ENCODE assay signal across 20 cellular contexts in genomic region chr14:61575751-61576150, GRCh38.
DNase-seq lines count a peak whose midpoint lies in the region; ATAC-seq, FAIRE-seq and TF ChIP-seq lines count a peak whose summit lies in the region.
"Had no signal": no experiment of that assay in that cellular context is flagged by ENCODE, and none has a peak within 500 bp of the region (broad histone marks: within the 10 kb centered on the region; RNA-seq: fewer than 3 reads in every experiment).

No MANE protein-coding gene starts in this region.

- H3K27me3 ChIP-seq in adipocyte (replicated peaks; ENCODE audit: control insufficient read depth, insufficient read depth, low read length) (no peaks in the 10 kb centered on the region), mesenchymal stem cell (ENCODE audit: control insufficient read depth in 1 of 2, insufficient read depth in 1 of 2, low read length in 2 of 2) (no peaks in the 10 kb centered on the region)
- H3K27me3 ChIP-seq: heart right ventricle had no signal

- no peak for FAIRE-seq in A549 (lab: Jason Lieb, UNC)
- FAIRE-seq: A204.1, endometrium, K562, TTC549 had no signal

- peaks cover 0 to 2% (median 0%) of the 10 kb centered on the region in 3 donors for H3K36me3 Mint-ChIP-seq in naive thymus-derived CD8-positive, alpha-beta T cell
- H3K36me3 Mint-ChIP-seq: activated naive CD8-positive, alpha-beta T cell treated with anti-CD3 and anti-CD28 coated beads for 36 hours had no signal

- H3K18ac ChIP-seq in mesenchymal stem cell (ENCODE audit: low read depth in 1 of 2, low read length in 2 of 2) = no peak overlapping the region

- H3K9me3 Mint-ChIP-seq in naive thymus-derived CD8-positive, alpha-beta T cell = no peaks in the 10 kb centered on the region
- H3K9me3 Mint-ChIP-seq: activated naive CD8-positive, alpha-beta T cell treated with anti-CD3 and anti-CD28 coated beads for 36 hours; activated T-helper 1 cell treated with anti-CD3 and anti-CD28 coated beads, Interleukin-12 subunit alpha, Interleukin-12 subunit beta, Interleukin-2, Interleukin-4 antibody, amounts not matched to agents 30 ng/mL and 10 ng/mL and 1 ng/mL, durations not matched to agents 14 hours and 24 hours and 36 hours had no signal

- no peak overlapping the region for H2AFZ ChIP-seq in mesenchymal stem cell (ENCODE audit: low read depth, low read length)

- H3K27me3 Mint-ChIP-seq in naive thymus-derived CD8-positive, alpha-beta T cell = no peaks in the 10 kb centered on the region
- H3K27me3 Mint-ChIP-seq: activated naive CD8-positive, alpha-beta T cell treated with anti-CD3 and anti-CD28 coated beads for 36 hours had no signal

- H4K8ac ChIP-seq in mesenchymal stem cell (ENCODE audit: low read length) = no peak overlapping the region

- no peak overlapping the region for H3K4me3 ChIP-seq in A549
- no peak overlapping the region for H3K4me3 ChIP-seq in HEK293 (ENCODE audit: low read depth, low read length)
- no peak overlapping the region for H3K4me3 ChIP-seq in adipocyte (ENCODE audit: low read length)
- H3K4me3 ChIP-seq in mesenchymal stem cell (ENCODE audit: insufficient read depth in 1 of 2, low read depth in 1 of 2, low read length in 2 of 2) = no peak overlapping the region
- H3K4me3 ChIP-seq: heart right ventricle, K562 had no signal

- no peak overlapping the region for H3K27ac Mint-ChIP-seq in naive thymus-derived CD8-positive, alpha-beta T cell
- H3K27ac Mint-ChIP-seq: activated CD8-positive, alpha-beta memory T cell treated with anti-CD3 and anti-CD28 coated beads, Interleukin-2, amount 10 ng/mL, durations not matched to agents 7 days and 5 days; activated naive CD8-positive, alpha-beta T cell treated with anti-CD3 and anti-CD28 coated beads for 36 hours; activated T-helper 1 cell treated with anti-CD3 and anti-CD28 coated beads, Interleukin-12 subunit alpha, Interleukin-12 subunit beta, Interleukin-2, Interleukin-4 antibody, amounts not matched to agents 30 ng/mL and 10 ng/mL and 1 ng/mL, durations not matched to agents 14 hours and 24 hours and 36 hours had no signal

- H3K4me1 ChIP-seq in A549 (peaks cover 51% of the 10 kb centered on the region), HEK293 (ENCODE audit: control insufficient read depth, insufficient read depth, low read length) (peaks cover 10% of the 10 kb centered on the region), adipocyte (ENCODE audit: control insufficient read depth, insufficient read depth, low read length) (peaks cover 53% of the 10 kb centered on the region), mesenchymal stem cell (ENCODE audit: control insufficient read depth, insufficient read depth, low read depth, low read length) (peaks cover 9% of the 10 kb centered on the region)

- H3K9ac ChIP-seq in adipocyte (ENCODE audit: low read length) = peak overlapping the region; percentile 14
- H3K9ac ChIP-seq in mesenchymal stem cell (ENCODE audit: low read length) = no peak overlapping the region

- DNase-seq in A549 (ENCODE audit: low read depth in 1 of 2, low spot score in 1 of 2) = no peak
- peak; percentile 58 for DNase-seq in adipocyte (ENCODE audit: low read depth)
- DNase-seq in mesenchymal stem cell = no peak
- no peak for DNase-seq in NCI-H345 treated with DMSO at 0.1 percent for 48 hours (lab: John Stamatoyannopoulos, UW; ENCODE audit: unreplicated experiment)
- no peak for DNase-seq in Kasumi-1 (lab: John Stamatoyannopoulos, UW)
- no peak for DNase-seq in naive thymus-derived CD8-positive, alpha-beta T cell
- no peak for DNase-seq in occipital lobe (lab: John Stamatoyannopoulos, UW)
- DNase-seq: activated CD4-positive, alpha-beta T cell treated with anti-CD3 and anti-CD28 coated beads for 48 hours; activated CD8-positive, alpha-beta memory T cell treated with anti-CD3 and anti-CD28 coated beads, Interleukin-2, amount 10 ng/mL, durations not matched to agents 7 days and 5 days; activated naive CD8-positive, alpha-beta T cell treated with anti-CD3 and anti-CD28 coated beads for 36 hours; GDM1; heart right ventricle; NCI-H446 treated with DMSO at 0.1 percent for 48 hours had no signal

- H3K23ac ChIP-seq in mesenchymal stem cell (ENCODE audit: low read length in 2 of 2) = no peak overlapping the region

- no peak for TF ChIP-seq RAD21 in A549 (conservative IDR thresholded peaks at IDR 0.05 in 1 of 2, IDR thresholded peaks at IDR 0.05 in 1 of 2)

- H3K36me3 ChIP-seq in HEK293 (ENCODE audit: control insufficient read depth in 2 of 2, insufficient read depth in 1 of 2, low read length in 2 of 2) (no peaks in the 10 kb centered on the region), adipocyte (ENCODE audit: control insufficient read depth, insufficient read depth, low read length, severe bottlenecking) (no peaks in the 10 kb centered on the region), mesenchymal stem cell (ENCODE audit: control insufficient read depth in 1 of 2, insufficient read depth in 2 of 2, low read depth in 1 of 2, low read length in 2 of 2) (no peaks in the 10 kb centered on the region)
- H3K36me3 ChIP-seq: heart right ventricle had no signal

- no peak for TF ChIP-seq EP300 in A549 (IDR thresholded peaks at IDR 0.05)

- H3K4me2 ChIP-seq in A549 (peak overlapping the region; percentile 42), mesenchymal stem cell (ENCODE audit: low read length, poor library complexity, severe bottlenecking) (no peak overlapping the region)

- H3K27ac ChIP-seq in A549 (peak overlapping the region; percentile 49 to 67), HEK293 (ENCODE audit: extremely low read depth, low read depth, low read length) (no peak overlapping the region), mesenchymal stem cell (ENCODE audit: low read length, poor library complexity, severe bottlenecking) (peak overlapping the region; percentile 2)

- no peak for TF ChIP-seq CTCF in A549 (IDR thresholded peaks at IDR 0.05)
- TF ChIP-seq CTCF in HEK293 (tag by site-specific recombination; IDR thresholded peaks at IDR 0.05) = no peak

- peaks cover 7 to 40% (median 31%) of the 10 kb centered on the region in 4 donors for H3K4me1 Mint-ChIP-seq in naive thymus-derived CD8-positive, alpha-beta T cell

- H2BK15ac ChIP-seq in mesenchymal stem cell (ENCODE audit: low read depth, poor library complexity, severe bottlenecking) = no peak overlapping the region

- CTCF ChIA-PET in A549 (lab: Yijun Ruan, JAX) = interaction anchor here (1.0 to 1.1 kb wide), 4 partner anchors 14 to 114 kb away, joined by 3 read pairs; no protein-coding TSS in a partner anchor
- CTCF ChIA-PET in HEK293 (lab: Yijun Ruan, JAX) = no interaction called here

- POLR2A ChIA-PET in A549 (lab: Yijun Ruan, JAX) (interaction anchor here (0.7 kb wide), 1 partner anchor 119 kb away, joined by 3 read pairs; the partner anchor contains the start of gene HIF1A), HEK293 (lab: Yijun Ruan, JAX) (no interaction called here)
- POLR2A ChIA-PET in naive thymus-derived CD8-positive, alpha-beta T cell (lab: Charles Lee) = no interaction called here

- H2BK12ac ChIP-seq in mesenchymal stem cell (ENCODE audit: low read length in 2 of 2) = peak overlapping the region in 1 of 2 experiments; percentile 64

- no peak overlapping the region for H3K14ac ChIP-seq in mesenchymal stem cell (ENCODE audit: low read length in 2 of 2)

- H3K4me3 Mint-ChIP-seq in naive thymus-derived CD8-positive, alpha-beta T cell = no peak overlapping the region
- H3K4me3 Mint-ChIP-seq: activated CD8-positive, alpha-beta memory T cell treated with anti-CD3 and anti-CD28 coated beads, Interleukin-2, amount 10 ng/mL, durations not matched to agents 7 days and 5 days; activated naive CD8-positive, alpha-beta T cell treated with anti-CD3 and anti-CD28 coated beads for 36 hours; activated T-helper 1 cell treated with anti-CD3 and anti-CD28 coated beads, Interleukin-12 subunit alpha, Interleukin-12 subunit beta, Interleukin-2, Interleukin-4 antibody, amounts not matched to agents 30 ng/mL and 10 ng/mL and 1 ng/mL, durations not matched to agents 14 hours and 24 hours and 36 hours; CD14-positive monocyte had no signal

- no peak overlapping the region for H2BK120ac ChIP-seq in mesenchymal stem cell (ENCODE audit: low read depth, low read length)

- TF ChIP-seq POLR2A in A549 (IDR thresholded peaks at IDR 0.05; ENCODE audit: low read length) = no peak

- ATAC-seq in A549 = no peak
- no peak for ATAC-seq in naive thymus-derived CD8-positive, alpha-beta T cell
- ATAC-seq: activated CD8-positive, alpha-beta memory T cell treated with anti-CD3 and anti-CD28 coated beads, Interleukin-2, amount 10 ng/mL, durations not matched to agents 7 days and 5 days; heart right ventricle; K562 had no signal

- H3K4ac ChIP-seq in mesenchymal stem cell (ENCODE audit: low read depth in 1 of 2, low read length in 2 of 2) = no peak overlapping the region

- H2AK5ac ChIP-seq in mesenchymal stem cell (ENCODE audit: low read length, severe bottlenecking) = peak overlapping the region; percentile 63

- peaks cover 9% of the 10 kb centered on the region for H3K79me1 ChIP-seq in mesenchymal stem cell (replicated peaks; ENCODE audit: low read length, poor library complexity, severe bottlenecking)

- no peak overlapping the region for H2BK5ac ChIP-seq in mesenchymal stem cell (ENCODE audit: low read depth, low read length, poor library complexity, severe bottlenecking)

- WGBS in A549 (ENCODE audit: missing lambda C conversion rate) = 36% methylated on average over 2 of the region's 2 CpGs
- 86% methylated on average over 1 of the region's 2 CpGs for WGBS in mesenchymal stem cell

- no peaks in the 10 kb centered on the region for H3K9me3 ChIP-seq in A549
- H3K9me3 ChIP-seq in HEK293 (ENCODE audit: control insufficient read depth, insufficient read depth, low read depth, low read length) = no peaks in the 10 kb centered on the region
- H3K9me3 ChIP-seq in adipocyte (ENCODE audit: control insufficient read depth, low read length) = no peaks in the 10 kb centered on the region
- H3K9me3 ChIP-seq in mesenchymal stem cell (ENCODE audit: control insufficient read depth, low read length) = no peaks in the 10 kb centered on the region
- H3K9me3 ChIP-seq: heart right ventricle had no signal

- no peak overlapping the region for H4K91ac ChIP-seq in mesenchymal stem cell (ENCODE audit: low read length)

TF ChIP-seq in A549, 52 proteins besides CTCF, POLR2A, EP300 and RAD21 (continues in another document):
- TF ChIP-seq SMC3 (IDR thresholded peaks at IDR 0.05) = no peak
- no peak for TF ChIP-seq JUNB (IDR thresholded peaks at IDR 0.05)
- no peak for TF ChIP-seq FOXS1 (CRISPR knock-in tag; IDR thresholded peaks at IDR 0.05)
- TF ChIP-seq HOXB5 (CRISPR knock-in tag; IDR thresholded peaks at IDR 0.05) = no peak
- no peak for TF ChIP-seq NFE2L2 (conservative IDR thresholded peaks at IDR 0.05; ENCODE audit: low read length)
- TF ChIP-seq FOSL2 (IDR thresholded peaks at IDR 0.05) = no peak
- no peak for TF ChIP-seq FOSL2 (CRISPR knock-in tag; IDR thresholded peaks at IDR 0.05)

TF ChIP-seq in HEK293, 187 proteins besides CTCF, POLR2A, EP300 and RAD21:
- TF ChIP-seq KLF1 (tag by site-specific recombination; IDR thresholded peaks at IDR 0.05) (0 out of 2 replicates have a peak, but pooled peaks have one; percentile 46), ZSCAN16 (tag by site-specific recombination; IDR thresholded peaks at IDR 0.05) (no peak)
